Comparison of ENCODE assay signal across 8 cellular contexts in the genomic region with DNA sequence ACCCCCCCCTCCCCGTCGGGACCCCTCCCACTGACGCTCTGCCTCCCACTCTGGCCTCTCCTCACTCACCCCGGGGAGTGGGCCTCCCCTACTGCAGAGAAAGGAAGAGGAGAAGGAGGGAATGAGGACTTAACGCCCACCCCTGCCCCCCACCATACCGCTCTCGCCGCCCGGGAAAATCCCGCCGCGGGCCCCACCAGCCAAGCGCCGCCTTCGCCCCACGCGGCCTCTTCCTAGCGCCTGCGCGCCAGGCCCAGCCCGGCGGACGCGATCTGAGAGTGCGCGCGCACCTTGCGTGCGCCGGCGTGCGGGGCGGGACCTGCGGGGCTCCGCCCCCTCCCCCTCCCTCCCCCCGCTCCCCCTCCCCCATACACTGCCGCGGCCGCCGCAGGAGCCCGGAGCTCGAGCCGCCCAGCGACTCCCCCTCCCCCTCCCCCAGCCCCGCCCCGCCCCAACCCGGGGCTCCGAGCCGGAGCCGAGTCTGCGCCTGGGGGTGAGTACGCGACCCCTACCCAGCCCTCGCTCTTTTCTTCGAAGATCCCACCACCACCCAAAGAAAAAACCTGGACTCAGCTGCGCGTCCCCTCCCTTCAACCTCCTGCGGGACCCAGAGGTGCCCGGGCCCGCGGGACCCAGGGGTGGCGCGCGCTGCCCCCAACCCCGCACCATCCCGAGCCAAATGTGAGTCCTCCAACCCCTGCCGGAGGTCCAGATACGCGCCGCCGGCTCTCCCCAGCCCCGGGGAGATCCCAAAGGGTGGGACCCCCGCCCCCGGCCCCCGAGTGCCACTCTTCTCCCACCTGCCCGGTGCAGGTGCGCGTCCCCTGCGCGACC. TPM values are rescaled to one million over a fixed set of nuclear protein-coding genes. Genes with fewer than 3 reads are reported as not detected.
DNase-seq lines count a peak whose midpoint lies in the region; ATAC-seq and TF ChIP-seq lines count a peak whose summit lies in the region.

A gene (minus strand): TSS at position 267 of the 834 bp plus-strand sequence. CDS start 10,841 bp downstream, outside the sequence.
A gene (plus strand): TSS at position 369 of the 834 bp plus-strand sequence. CDS start 7,031 bp downstream, outside the sequence.

- TF ChIP-seq CTCF in GM13976 (IDR thresholded peaks at IDR 0.05; ENCODE audit: borderline replicate concordance, control extremely low read depth, extremely low read depth, insufficient read depth, missing control alignments) (no peak), body of pancreas (IDR thresholded peaks at IDR 0.05) (no peak)

- no peaks in the 10 kb centered on the region for H3K9me3 ChIP-seq in body of pancreas

- ATAC-seq in HG02759 (IDR thresholded peaks at IDR 0.05; ENCODE audit: unreplicated experiment) (peak; percentile 75), body of pancreas (peak; percentile 93), HG02938 (IDR thresholded peaks at IDR 0.05; ENCODE audit: unreplicated experiment) (no peak)

- H3K36me3 ChIP-seq in body of pancreas (replicated peaks in 1 of 2; ENCODE audit: insufficient read depth in 1 of 2, low read depth in 2 of 2) = no peaks in the 10 kb centered on the region

- peak within 1 kb of the TSS; percentile 89 to 97 (median 93) for H3K27ac ChIP-seq in body of pancreas

- no peaks in the 10 kb centered on the region for H3K27me3 ChIP-seq in body of pancreas

- H3K4me1 ChIP-seq in body of pancreas = peaks cover 58% of the 10 kb centered on the region

- peak; percentile 51 to 78 (median 73) for TF ChIP-seq POLR2A in body of pancreas (IDR thresholded peaks at IDR 0.05)

- H3K4me3 ChIP-seq in body of pancreas = peak within 1 kb of the TSS; percentile 74 to 98
- peak within 1 kb of the TSS; percentile 73 for H3K4me3 ChIP-seq in iPS-11a (ENCODE audit: low read depth, low read length)
- H3K4me3 ChIP-seq in skeletal muscle cell (ENCODE audit: low read depth, low read length) = peak within 1 kb of the TSS; percentile 87

- DNase-seq in GM13976 (ENCODE audit: low spot score) = peak; percentile 99
- peak; percentile 38 for DNase-seq in NCI-H1694 treated with DMSO at 0.1 percent for 48 hours (lab: John Stamatoyannopoulos, UW)
- peak; percentile 90 for DNase-seq in UCSD-AML1 (lab: John Stamatoyannopoulos, UW; ENCODE audit: unreplicated experiment)
- peak; percentile 87 to 91 (median 90) for DNase-seq in body of pancreas
- DNase-seq in skeletal muscle cell (ENCODE audit: low read depth) = peak; percentile 63

- intact Hi-C loops in body of pancreas (cut with DNase I) = no loop called here

- 0% methylated on average over 7 to 32 of the region's 80 CpGs for WGBS in body of pancreas, 2 donors

- in situ Hi-C loops in GM13976 (cut with MboI; ENCODE audit: low sequenced_read_pairs, unreplicated experiment) = no loop called here

RNA-seq across cellular contexts. Expression of the first gene that starts in this region (rescaled TPM):
- 10 to 100 TPM; 14.8 to 20.8 TPM for total RNA-seq in body of pancreas

RNA-seq across cellular contexts. Expression of the second gene that starts in this region (rescaled TPM):
- total RNA-seq in body of pancreas = 10 to 100 TPM in 1 of 2 donors, 1 to 10 TPM in 1; 7.6 to 11.9 TPM

Comparison
In these comparisons a context has a peak if more than half of its experiments do, and no peak if none do; other contexts are left out.
1. DNase-seq: peak in every context shown above with its lines; median percentile 99 in GM13976; 90 in UCSD-AML1; 90 in body of pancreas; 63 in skeletal muscle cell; 38 in NCI-H1694 treated with DMSO at 0.1 percent for 48 hours.